In the genomic region with DNA sequence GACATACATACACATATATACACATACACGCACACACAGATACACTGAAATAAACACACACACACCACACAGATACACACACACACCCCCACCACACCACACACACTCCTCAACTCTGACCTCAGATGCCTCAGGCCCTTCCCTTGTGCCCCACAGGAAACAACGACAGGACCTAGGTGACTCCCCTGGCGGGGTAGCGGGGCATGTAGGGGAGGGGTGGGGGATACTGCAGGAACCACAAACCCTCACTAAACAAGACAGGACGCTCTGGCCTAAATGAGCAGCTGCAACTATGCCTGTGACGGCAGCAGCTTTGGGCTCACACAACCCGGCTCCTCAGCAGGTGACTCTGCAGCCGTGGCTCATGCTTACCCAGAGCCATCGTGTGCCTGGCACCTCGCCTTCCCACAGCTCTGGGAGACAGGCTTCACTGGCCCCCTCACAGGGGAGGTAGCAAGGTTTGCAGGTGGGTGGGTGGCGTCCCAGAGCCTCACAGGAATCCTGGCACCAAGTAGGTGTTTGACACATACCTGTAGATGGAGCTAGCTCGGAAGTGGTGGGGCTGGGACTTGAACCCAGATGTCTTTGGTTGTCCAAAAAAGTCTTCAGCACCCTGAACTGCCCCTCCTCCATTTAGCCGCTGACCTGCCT, we compare ENCODE assay signal across 15 cellular contexts.
DNase-seq lines count a peak whose midpoint lies in the region; ATAC-seq and TF ChIP-seq lines count a peak whose summit lies in the region.
"Had no signal": no experiment of that assay in that cellular context is flagged by ENCODE, and none has a peak within 500 bp of the region (broad histone marks: within the 10 kb centered on the region; RNA-seq: fewer than 3 reads in every experiment).

No MANE protein-coding gene starts in this region.

- H3K27ac Mint-ChIP-seq in stimulated activated naive CD8-positive, alpha-beta T cell treated with anti-CD3 and anti-CD28 coated beads, Interleukin-15, Interleukin-2, amounts not matched to agents 100 ng/mL and 50 ng/mL, for 24 hours = peak overlapping the region; percentile 4
- no peak overlapping the region for H3K27ac Mint-ChIP-seq in activated B cell treated with CpG ODN at 0.5 μM for 24 hours
- H3K27ac Mint-ChIP-seq: progenitor cell of endocrine pancreas had no signal

- H3K4me1 Mint-ChIP-seq in stimulated activated naive CD8-positive, alpha-beta T cell treated with anti-CD3 and anti-CD28 coated beads, Interleukin-15, Interleukin-2, amounts not matched to agents 100 ng/mL and 50 ng/mL, for 24 hours (ENCODE audit: low read depth) = peaks cover 10% of the 10 kb centered on the region
- H3K4me1 Mint-ChIP-seq in activated B cell treated with CpG ODN at 0.5 μM for 24 hours = peaks cover 9% of the 10 kb centered on the region

- no peaks in the 10 kb centered on the region for H3K9me3 ChIP-seq in mucosa of descending colon
- no peaks in the 10 kb centered on the region for H3K9me3 ChIP-seq in thyroid gland
- H3K9me3 ChIP-seq: adrenal gland had no signal

- intact Hi-C loops in activated B cell treated with CpG ODN at 0.5 μM for 24 hours (cut with micrococcal nuclease) (no loop called here), mucosa of descending colon (cut with DNase I, micrococcal nuclease) (no loop called here), thyroid gland (cut with DNase I) (no loop called here), dorsolateral prefrontal cortex (cut with DNase I) (no loop called here)

- POLR2A ChIA-PET in activated B cell treated with CpG ODN at 0.5 μM for 24 hours (lab: Charles Lee) = no interaction called here

- WGBS in thyroid gland, 2 donors = 72 to 75% methylated on average over 12 to 13 of the region's 13 CpGs

- H3K36me3 Mint-ChIP-seq in stimulated activated naive CD8-positive, alpha-beta T cell treated with anti-CD3 and anti-CD28 coated beads, Interleukin-15, Interleukin-2, amounts not matched to agents 100 ng/mL and 50 ng/mL, for 24 hours (ENCODE audit: low read depth) = no peaks in the 10 kb centered on the region
- H3K36me3 Mint-ChIP-seq in activated B cell treated with CpG ODN at 0.5 μM for 24 hours (ENCODE audit: low read depth) = no peaks in the 10 kb centered on the region

- H3K4me3 ChIP-seq in mucosa of descending colon (no peak overlapping the region), thyroid gland (replicated peaks in 1 of 3) (no peak overlapping the region), dorsolateral prefrontal cortex (no peak overlapping the region)
- H3K4me3 ChIP-seq: adrenal gland had no signal

- ATAC-seq in stimulated activated naive CD8-positive, alpha-beta T cell treated with anti-CD3 and anti-CD28 coated beads, Interleukin-15, Interleukin-2, amounts not matched to agents 100 U/mL and 50 U/mL, for 24 hours = no peak
- ATAC-seq in activated B cell treated with CpG ODN at 0.5 μM for 24 hours (ENCODE audit: low read depth) = peak; percentile 42
- ATAC-seq in mucosa of descending colon = peak; percentile 25
- ATAC-seq in HG03457 (IDR thresholded peaks at IDR 0.05; ENCODE audit: unreplicated experiment) = no peak
- ATAC-seq: Panc1 had no signal

- no peaks in the 10 kb centered on the region for H3K27me3 Mint-ChIP-seq in stimulated activated naive CD8-positive, alpha-beta T cell treated with anti-CD3 and anti-CD28 coated beads, Interleukin-15, Interleukin-2, amounts not matched to agents 100 ng/mL and 50 ng/mL, for 24 hours
- peaks cover 6% of the 10 kb centered on the region for H3K27me3 Mint-ChIP-seq in activated B cell treated with CpG ODN at 0.5 μM for 24 hours

- no peak for DNase-seq in stimulated activated naive CD8-positive, alpha-beta T cell treated with anti-CD3 and anti-CD28 coated beads, Interleukin-15, Interleukin-2, amounts not matched to agents 100 U/mL and 50 U/mL, for 24 hours
- no peak for DNase-seq in activated B cell treated with CpG ODN at 0.5 μM for 24 hours
- DNase-seq in mucosa of descending colon = no peak
- no peak for DNase-seq in NCI-H2171 (lab: John Stamatoyannopoulos, UW)
- DNase-seq in thyroid gland = no peak
- no peak for DNase-seq in dorsolateral prefrontal cortex
- DNase-seq: cerebellar nuclear complex, DMS79, NCI-H2081 treated with DMSO at 0.1 percent for 48 hours, NCI-H526 treated with DMSO at 0.1 percent for 48 hours had no signal

- no peak overlapping the region for H3K27ac ChIP-seq in thyroid gland
- H3K27ac ChIP-seq in dorsolateral prefrontal cortex = peak overlapping the region in 1 of 59 donors; percentile 53
- H3K27ac ChIP-seq: adrenal gland had no signal

- H3K9me3 Mint-ChIP-seq in stimulated activated naive CD8-positive, alpha-beta T cell treated with anti-CD3 and anti-CD28 coated beads, Interleukin-15, Interleukin-2, amounts not matched to agents 100 ng/mL and 50 ng/mL, for 24 hours = no peaks in the 10 kb centered on the region
- peaks cover 2% of the 10 kb centered on the region for H3K9me3 Mint-ChIP-seq in activated B cell treated with CpG ODN at 0.5 μM for 24 hours

- no peak for TF ChIP-seq POLR2A in thyroid gland (IDR thresholded peaks at IDR 0.05)

- no peak for TF ChIP-seq CTCF in activated B cell treated with CpG ODN at 0.5 μM for 24 hours (IDR thresholded peaks at IDR 0.05)
- TF ChIP-seq CTCF in mucosa of descending colon (IDR thresholded peaks at IDR 0.05) = no peak
- no peak for TF ChIP-seq CTCF in thyroid gland (IDR thresholded peaks at IDR 0.05)
- no peak for TF ChIP-seq CTCF in dorsolateral prefrontal cortex (IDR thresholded peaks at IDR 0.05 in 54 of 56, conservative IDR thresholded peaks at IDR 0.05 in 2 of 56; ENCODE audit: low read depth in 1 of 56, partially characterized antibody in 56 of 56)

- CTCF ChIA-PET in activated B cell treated with CpG ODN at 0.5 μM for 24 hours (lab: Charles Lee) = no interaction called here

- H3K4me1 ChIP-seq in mucosa of descending colon (ENCODE audit: low read depth) (no peaks in the 10 kb centered on the region), thyroid gland (no peaks in the 10 kb centered on the region)
- H3K4me1 ChIP-seq: adrenal gland had no signal

- no peak overlapping the region for H3K4me3 Mint-ChIP-seq in stimulated activated naive CD8-positive, alpha-beta T cell treated with anti-CD3 and anti-CD28 coated beads, Interleukin-15, Interleukin-2, amounts not matched to agents 100 ng/mL and 50 ng/mL, for 24 hours
- no peak overlapping the region for H3K4me3 Mint-ChIP-seq in activated B cell treated with CpG ODN at 0.5 μM for 24 hours

- H3K36me3 ChIP-seq in mucosa of descending colon (ENCODE audit: low read depth) (no peaks in the 10 kb centered on the region), thyroid gland (no peaks in the 10 kb centered on the region)
- H3K36me3 ChIP-seq: adrenal gland had no signal

- no peaks in the 10 kb centered on the region for H3K27me3 ChIP-seq in thyroid gland
- H3K27me3 ChIP-seq in dorsolateral prefrontal cortex = no peaks in the 10 kb centered on the region
- H3K27me3 ChIP-seq: adrenal gland had no signal

Comparison
In these comparisons a context has a peak if more than half of its experiments do, and no peak if none do; other contexts are left out.
1. ATAC-seq: peak in activated B cell treated with CpG ODN at 0.5 μM for 24 hours (single experiment) and mucosa of descending colon (single experiment); none in stimulated activated naive CD8-positive, alpha-beta T cell treated with anti-CD3 and anti-CD28 coated beads, Interleukin-15, Interleukin-2, amounts not matched to agents 100 U/mL and 50 U/mL, for 24 hours (single experiment) and HG03457 (single experiment).